ENCODE assay signal across 1 cellular context in genomic region chr1:35555601-35556477, GRCh38.
A peak's percentile ranks its signal among the peaks of the same experiment; 100 is the strongest.
TF ChIP-seq lines count a peak whose summit lies in the region.

No MANE protein-coding gene starts in this region.

TF ChIP-seq in HepG2, 621 proteins besides CTCF, POLR2A, EP300 and RAD21 (continued from another document and continues in another):
- no peak for TF ChIP-seq LCORL (IDR thresholded peaks at IDR 0.05)
- no peak for TF ChIP-seq LCORL (CRISPR knock-in tag; IDR thresholded peaks at IDR 0.05)
- no peak for TF ChIP-seq BHLHE40 (IDR thresholded peaks at IDR 0.05; ENCODE audit: low read length)
- TF ChIP-seq KDM5A (IDR thresholded peaks at IDR 0.05; ENCODE audit: borderline replicate concordance, low read length) = no peak
- no peak for TF ChIP-seq HOXD1 (CRISPR knock-in tag; IDR thresholded peaks at IDR 0.05)
- no peak for TF ChIP-seq ZNF619 (CRISPR knock-in tag; IDR thresholded peaks at IDR 0.05)
- TF ChIP-seq EED (CRISPR knock-in tag; IDR thresholded peaks at IDR 0.05) = no peak
- TF ChIP-seq SRSF9 (IDR thresholded peaks at IDR 0.05; ENCODE audit: borderline replicate concordance, insufficient read depth, low read depth, low read length, poor library complexity, severe bottlenecking) = no peak
- TF ChIP-seq ZNF12 (CRISPR knock-in tag; IDR thresholded peaks at IDR 0.05) = peak; percentile 86
- TF ChIP-seq, protein P1, sequence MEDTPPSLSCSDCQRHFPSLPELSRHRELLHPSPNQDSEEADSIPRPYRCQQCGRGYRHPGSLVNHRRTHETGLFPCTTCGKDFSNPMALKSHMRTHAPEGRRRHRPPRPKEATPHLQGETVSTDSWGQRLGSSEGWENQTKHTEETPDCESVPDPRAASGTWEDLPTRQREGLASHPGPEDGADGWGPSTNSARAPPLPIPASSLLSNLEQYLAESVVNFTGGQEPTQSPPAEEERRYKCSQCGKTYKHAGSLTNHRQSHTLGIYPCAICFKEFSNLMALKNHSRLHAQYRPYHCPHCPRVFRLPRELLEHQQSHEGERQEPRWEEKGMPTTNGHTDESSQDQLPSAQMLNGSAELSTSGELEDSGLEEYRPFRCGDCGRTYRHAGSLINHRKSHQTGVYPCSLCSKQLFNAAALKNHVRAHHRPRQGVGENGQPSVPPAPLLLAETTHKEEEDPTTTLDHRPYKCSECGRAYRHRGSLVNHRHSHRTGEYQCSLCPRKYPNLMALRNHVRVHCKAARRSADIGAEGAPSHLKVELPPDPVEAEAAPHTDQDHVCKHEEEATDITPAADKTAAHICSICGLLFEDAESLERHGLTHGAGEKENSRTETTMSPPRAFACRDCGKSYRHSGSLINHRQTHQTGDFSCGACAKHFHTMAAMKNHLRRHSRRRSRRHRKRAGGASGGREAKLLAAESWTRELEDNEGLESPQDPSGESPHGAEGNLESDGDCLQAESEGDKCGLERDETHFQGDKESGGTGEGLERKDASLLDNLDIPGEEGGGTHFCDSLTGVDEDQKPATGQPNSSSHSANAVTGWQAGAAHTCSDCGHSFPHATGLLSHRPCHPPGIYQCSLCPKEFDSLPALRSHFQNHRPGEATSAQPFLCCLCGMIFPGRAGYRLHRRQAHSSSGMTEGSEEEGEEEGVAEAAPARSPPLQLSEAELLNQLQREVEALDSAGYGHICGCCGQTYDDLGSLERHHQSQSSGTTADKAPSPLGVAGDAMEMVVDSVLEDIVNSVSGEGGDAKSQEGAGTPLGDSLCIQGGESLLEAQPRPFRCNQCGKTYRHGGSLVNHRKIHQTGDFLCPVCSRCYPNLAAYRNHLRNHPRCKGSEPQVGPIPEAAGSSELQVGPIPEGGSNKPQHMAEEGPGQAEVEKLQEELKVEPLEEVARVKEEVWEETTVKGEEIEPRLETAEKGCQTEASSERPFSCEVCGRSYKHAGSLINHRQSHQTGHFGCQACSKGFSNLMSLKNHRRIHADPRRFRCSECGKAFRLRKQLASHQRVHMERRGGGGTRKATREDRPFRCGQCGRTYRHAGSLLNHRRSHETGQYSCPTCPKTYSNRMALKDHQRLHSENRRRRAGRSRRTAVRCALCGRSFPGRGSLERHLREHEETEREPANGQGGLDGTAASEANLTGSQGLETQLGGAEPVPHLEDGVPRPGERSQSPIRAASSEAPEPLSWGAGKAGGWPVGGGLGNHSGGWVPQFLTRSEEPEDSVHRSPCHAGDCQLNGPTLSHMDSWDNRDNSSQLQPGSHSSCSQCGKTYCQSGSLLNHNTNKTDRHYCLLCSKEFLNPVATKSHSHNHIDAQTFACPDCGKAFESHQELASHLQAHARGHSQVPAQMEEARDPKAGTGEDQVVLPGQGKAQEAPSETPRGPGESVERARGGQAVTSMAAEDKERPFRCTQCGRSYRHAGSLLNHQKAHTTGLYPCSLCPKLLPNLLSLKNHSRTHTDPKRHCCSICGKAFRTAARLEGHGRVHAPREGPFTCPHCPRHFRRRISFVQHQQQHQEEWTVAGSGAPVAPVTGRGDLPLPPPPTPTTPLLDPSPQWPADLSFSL (CRISPR knock-in tag; IDR thresholded peaks at IDR 0.05) = no peak
- TF ChIP-seq, protein P2, sequence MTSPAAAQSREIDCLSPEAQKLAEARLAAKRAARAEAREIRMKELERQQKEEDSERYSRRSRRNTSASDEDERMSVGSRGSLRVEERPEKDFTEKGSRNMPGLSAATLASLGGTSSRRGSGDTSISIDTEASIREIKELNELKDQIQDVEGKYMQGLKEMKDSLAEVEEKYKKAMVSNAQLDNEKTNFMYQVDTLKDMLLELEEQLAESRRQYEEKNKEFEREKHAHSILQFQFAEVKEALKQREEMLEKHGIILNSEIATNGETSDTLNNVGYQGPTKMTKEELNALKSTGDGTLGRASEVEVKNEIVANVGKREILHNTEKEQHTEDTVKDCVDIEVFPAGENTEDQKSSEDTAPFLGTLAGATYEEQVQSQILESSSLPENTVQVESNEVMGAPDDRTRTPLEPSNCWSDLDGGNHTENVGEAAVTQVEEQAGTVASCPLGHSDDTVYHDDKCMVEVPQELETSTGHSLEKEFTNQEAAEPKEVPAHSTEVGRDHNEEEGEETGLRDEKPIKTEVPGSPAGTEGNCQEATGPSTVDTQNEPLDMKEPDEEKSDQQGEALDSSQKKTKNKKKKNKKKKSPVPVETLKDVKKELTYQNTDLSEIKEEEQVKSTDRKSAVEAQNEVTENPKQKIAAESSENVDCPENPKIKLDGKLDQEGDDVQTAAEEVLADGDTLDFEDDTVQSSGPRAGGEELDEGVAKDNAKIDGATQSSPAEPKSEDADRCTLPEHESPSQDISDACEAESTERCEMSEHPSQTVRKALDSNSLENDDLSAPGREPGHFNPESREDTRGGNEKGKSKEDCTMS (CRISPR knock-in tag; conservative IDR thresholded peaks at IDR 0.05) = no peak
- no peak for TF ChIP-seq ZNF720 (CRISPR knock-in tag; IDR thresholded peaks at IDR 0.05)
- TF ChIP-seq POLR2AphosphoS5 (IDR thresholded peaks at IDR 0.05; ENCODE audit: low read depth, low read length) = no peak
- TF ChIP-seq CEBPZ (IDR thresholded peaks at IDR 0.05; ENCODE audit: low read length) = no peak
- TF ChIP-seq, protein P3, sequence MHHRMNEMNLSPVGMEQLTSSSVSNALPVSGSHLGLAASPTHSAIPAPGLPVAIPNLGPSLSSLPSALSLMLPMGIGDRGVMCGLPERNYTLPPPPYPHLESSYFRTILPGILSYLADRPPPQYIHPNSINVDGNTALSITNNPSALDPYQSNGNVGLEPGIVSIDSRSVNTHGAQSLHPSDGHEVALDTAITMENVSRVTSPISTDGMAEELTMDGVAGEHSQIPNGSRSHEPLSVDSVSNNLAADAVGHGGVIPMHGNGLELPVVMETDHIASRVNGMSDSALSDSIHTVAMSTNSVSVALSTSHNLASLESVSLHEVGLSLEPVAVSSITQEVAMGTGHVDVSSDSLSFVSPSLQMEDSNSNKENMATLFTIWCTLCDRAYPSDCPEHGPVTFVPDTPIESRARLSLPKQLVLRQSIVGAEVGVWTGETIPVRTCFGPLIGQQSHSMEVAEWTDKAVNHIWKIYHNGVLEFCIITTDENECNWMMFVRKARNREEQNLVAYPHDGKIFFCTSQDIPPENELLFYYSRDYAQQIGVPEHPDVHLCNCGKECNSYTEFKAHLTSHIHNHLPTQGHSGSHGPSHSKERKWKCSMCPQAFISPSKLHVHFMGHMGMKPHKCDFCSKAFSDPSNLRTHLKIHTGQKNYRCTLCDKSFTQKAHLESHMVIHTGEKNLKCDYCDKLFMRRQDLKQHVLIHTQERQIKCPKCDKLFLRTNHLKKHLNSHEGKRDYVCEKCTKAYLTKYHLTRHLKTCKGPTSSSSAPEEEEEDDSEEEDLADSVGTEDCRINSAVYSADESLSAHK (CRISPR knock-in tag; IDR thresholded peaks at IDR 0.05; ENCODE audit: borderline replicate concordance) = no peak
- no peak for TF ChIP-seq RAD51 (IDR thresholded peaks at IDR 0.05; ENCODE audit: borderline replicate concordance)
- no peak for TF ChIP-seq SP140L (CRISPR knock-in tag; IDR thresholded peaks at IDR 0.05; ENCODE audit: borderline replicate concordance)
- TF ChIP-seq SOX5 (CRISPR knock-in tag; IDR thresholded peaks at IDR 0.05; ENCODE audit: borderline replicate concordance) = peak; percentile 84
- no peak for TF ChIP-seq CC2D1A (CRISPR knock-in tag; IDR thresholded peaks at IDR 0.05)
- TF ChIP-seq, protein P4, sequence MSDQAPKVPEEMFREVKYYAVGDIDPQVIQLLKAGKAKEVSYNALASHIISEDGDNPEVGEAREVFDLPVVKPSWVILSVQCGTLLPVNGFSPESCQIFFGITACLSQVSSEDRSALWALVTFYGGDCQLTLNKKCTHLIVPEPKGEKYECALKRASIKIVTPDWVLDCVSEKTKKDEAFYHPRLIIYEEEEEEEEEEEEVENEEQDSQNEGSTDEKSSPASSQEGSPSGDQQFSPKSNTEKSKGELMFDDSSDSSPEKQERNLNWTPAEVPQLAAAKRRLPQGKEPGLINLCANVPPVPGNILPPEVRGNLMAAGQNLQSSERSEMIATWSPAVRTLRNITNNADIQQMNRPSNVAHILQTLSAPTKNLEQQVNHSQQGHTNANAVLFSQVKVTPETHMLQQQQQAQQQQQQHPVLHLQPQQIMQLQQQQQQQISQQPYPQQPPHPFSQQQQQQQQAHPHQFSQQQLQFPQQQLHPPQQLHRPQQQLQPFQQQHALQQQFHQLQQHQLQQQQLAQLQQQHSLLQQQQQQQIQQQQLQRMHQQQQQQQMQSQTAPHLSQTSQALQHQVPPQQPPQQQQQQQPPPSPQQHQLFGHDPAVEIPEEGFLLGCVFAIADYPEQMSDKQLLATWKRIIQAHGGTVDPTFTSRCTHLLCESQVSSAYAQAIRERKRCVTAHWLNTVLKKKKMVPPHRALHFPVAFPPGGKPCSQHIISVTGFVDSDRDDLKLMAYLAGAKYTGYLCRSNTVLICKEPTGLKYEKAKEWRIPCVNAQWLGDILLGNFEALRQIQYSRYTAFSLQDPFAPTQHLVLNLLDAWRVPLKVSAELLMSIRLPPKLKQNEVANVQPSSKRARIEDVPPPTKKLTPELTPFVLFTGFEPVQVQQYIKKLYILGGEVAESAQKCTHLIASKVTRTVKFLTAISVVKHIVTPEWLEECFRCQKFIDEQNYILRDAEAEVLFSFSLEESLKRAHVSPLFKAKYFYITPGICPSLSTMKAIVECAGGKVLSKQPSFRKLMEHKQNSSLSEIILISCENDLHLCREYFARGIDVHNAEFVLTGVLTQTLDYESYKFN (CRISPR knock-in tag; conservative IDR thresholded peaks at IDR 0.05) = peak; percentile 83
- TF ChIP-seq ZNF597 (CRISPR knock-in tag; IDR thresholded peaks at IDR 0.05) = no peak
- TF ChIP-seq, protein P5, sequence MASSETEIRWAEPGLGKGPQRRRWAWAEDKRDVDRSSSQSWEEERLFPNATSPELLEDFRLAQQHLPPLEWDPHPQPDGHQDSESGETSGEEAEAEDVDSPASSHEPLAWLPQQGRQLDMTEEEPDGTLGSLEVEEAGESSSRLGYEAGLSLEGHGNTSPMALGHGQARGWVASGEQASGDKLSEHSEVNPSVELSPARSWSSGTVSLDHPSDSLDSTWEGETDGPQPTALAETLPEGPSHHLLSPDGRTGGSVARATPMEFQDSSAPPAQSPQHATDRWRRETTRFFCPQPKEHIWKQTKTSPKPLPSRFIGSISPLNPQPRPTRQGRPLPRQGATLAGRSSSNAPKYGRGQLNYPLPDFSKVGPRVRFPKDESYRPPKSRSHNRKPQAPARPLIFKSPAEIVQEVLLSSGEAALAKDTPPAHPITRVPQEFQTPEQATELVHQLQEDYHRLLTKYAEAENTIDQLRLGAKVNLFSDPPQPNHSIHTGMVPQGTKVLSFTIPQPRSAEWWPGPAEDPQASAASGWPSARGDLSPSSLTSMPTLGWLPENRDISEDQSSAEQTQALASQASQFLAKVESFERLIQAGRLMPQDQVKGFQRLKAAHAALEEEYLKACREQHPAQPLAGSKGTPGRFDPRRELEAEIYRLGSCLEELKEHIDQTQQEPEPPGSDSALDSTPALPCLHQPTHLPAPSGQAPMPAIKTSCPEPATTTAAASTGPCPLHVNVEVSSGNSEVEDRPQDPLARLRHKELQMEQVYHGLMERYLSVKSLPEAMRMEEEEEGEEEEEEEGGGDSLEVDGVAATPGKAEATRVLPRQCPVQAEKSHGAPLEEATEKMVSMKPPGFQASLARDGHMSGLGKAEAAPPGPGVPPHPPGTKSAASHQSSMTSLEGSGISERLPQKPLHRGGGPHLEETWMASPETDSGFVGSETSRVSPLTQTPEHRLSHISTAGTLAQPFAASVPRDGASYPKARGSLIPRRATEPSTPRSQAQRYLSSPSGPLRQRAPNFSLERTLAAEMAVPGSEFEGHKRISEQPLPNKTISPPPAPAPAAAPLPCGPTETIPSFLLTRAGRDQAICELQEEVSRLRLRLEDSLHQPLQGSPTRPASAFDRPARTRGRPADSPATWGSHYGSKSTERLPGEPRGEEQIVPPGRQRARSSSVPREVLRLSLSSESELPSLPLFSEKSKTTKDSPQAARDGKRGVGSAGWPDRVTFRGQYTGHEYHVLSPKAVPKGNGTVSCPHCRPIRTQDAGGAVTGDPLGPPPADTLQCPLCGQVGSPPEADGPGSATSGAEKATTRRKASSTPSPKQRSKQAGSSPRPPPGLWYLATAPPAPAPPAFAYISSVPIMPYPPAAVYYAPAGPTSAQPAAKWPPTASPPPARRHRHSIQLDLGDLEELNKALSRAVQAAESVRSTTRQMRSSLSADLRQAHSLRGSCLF (CRISPR knock-in tag; IDR thresholded peaks at IDR 0.05; ENCODE audit: borderline replicate concordance) = no peak
- no peak for TF ChIP-seq PHF5A (CRISPR knock-in tag; IDR thresholded peaks at IDR 0.05; ENCODE audit: low read depth, unreplicated experiment)
- TF ChIP-seq XRCC5 (optimal IDR thresholded peaks at IDR 0.05; ENCODE audit: low read length) = no peak
- TF ChIP-seq PREB (CRISPR knock-in tag; IDR thresholded peaks at IDR 0.05) = no peak
- no peak for TF ChIP-seq ZFX (CRISPR knock-in tag; IDR thresholded peaks at IDR 0.05; ENCODE audit: low read depth)
- TF ChIP-seq ZC3H4 (CRISPR knock-in tag; IDR thresholded peaks at IDR 0.05; ENCODE audit: borderline replicate concordance) = no peak; the same call in 1 of the 2 replicates
- no peak for TF ChIP-seq MBNL3 (CRISPR knock-in tag; conservative IDR thresholded peaks at IDR 0.05)
